In genomic region chr1:36162680-36163079, GRCh38 we compare ENCODE assay signal across 10 cellular contexts. TPM values are rescaled to one million over a fixed set of nuclear protein-coding genes. Genes with fewer than 3 reads are reported as not detected.
DNase-seq lines count a peak whose midpoint lies in the region; ATAC-seq and TF ChIP-seq lines count a peak whose summit lies in the region.
"Had no signal": no experiment of that assay in that cellular context is flagged by ENCODE, and none has a peak within 500 bp of the region (broad histone marks: within the 10 kb centered on the region; RNA-seq: fewer than 3 reads in every experiment).

No MANE protein-coding gene starts in this region.

- no peaks in the 10 kb centered on the region for H3K36me3 ChIP-seq in colonic mucosa
- H3K36me3 ChIP-seq in upper lobe of left lung = peaks cover 0 to 12% (median 5%) of the 10 kb centered on the region in 4 donors

- peaks cover 19% of the 10 kb centered on the region for H3K4me1 ChIP-seq in colonic mucosa
- peaks cover 65 to 93% (median 77%) of the 10 kb centered on the region in 4 donors for H3K4me1 ChIP-seq in upper lobe of left lung
- H3K4me1 ChIP-seq: BE2C had no signal

- H3K4me3 ChIP-seq in colonic mucosa (no peak overlapping the region), upper lobe of left lung (no peak overlapping the region)

- CTCF ChIA-PET in activated naive CD4-positive, alpha-beta T cell treated with anti-CD3 and anti-CD28 coated beads, Interleukin-2, amount 10 ng/mL, durations not matched to agents 7 days and 5 days (lab: Charles Lee) = interaction anchor here (1.0 to 8.2 kb wide), 3 partner anchors 12 to 123 kb away, joined by 4 to 72 read pairs (median 70); partner anchors contain the start of gene TRAPPC3

- DNase-seq in activated naive CD4-positive, alpha-beta T cell treated with anti-CD3 and anti-CD28 coated beads, Interleukin-2, amount 10 ng/mL, durations not matched to agents 7 days and 5 days = no peak
- no peak for DNase-seq in activated naive CD4-positive, alpha-beta T cell (lab: John Stamatoyannopoulos, UW)
- no peak for DNase-seq in colonic mucosa
- no peak for DNase-seq in naive B cell
- no peak for DNase-seq in upper lobe of left lung
- no peak for DNase-seq in inferior parietal cortex (ENCODE audit: extremely low spot score)
- DNase-seq in DMS53 (lab: John Stamatoyannopoulos, UW) = no peak
- DNase-seq: BE2C, GOT3 had no signal

- no peak for TF ChIP-seq EP300 in upper lobe of left lung (IDR thresholded peaks at IDR 0.05)

- peaks cover 61% of the 10 kb centered on the region for H3K36me3 Mint-ChIP-seq in activated naive CD4-positive, alpha-beta T cell treated with anti-CD3 and anti-CD28 coated beads, Interleukin-2, amount 10 ng/mL, durations not matched to agents 7 days and 5 days
- peaks cover 6 to 10% of the 10 kb centered on the region in 2 donors for H3K36me3 Mint-ChIP-seq in naive B cell

- peak overlapping the region in 1 of 2 donors; percentile 29 for H3K9ac ChIP-seq in colonic mucosa (ENCODE audit: low read depth in 2 of 2, low read length in 2 of 2)

- H3K9me3 ChIP-seq in colonic mucosa = no peaks in the 10 kb centered on the region
- no peaks in the 10 kb centered on the region for H3K9me3 ChIP-seq in upper lobe of left lung
- H3K9me3 ChIP-seq: BE2C had no signal

- TF ChIP-seq POLR2A in upper lobe of left lung (IDR thresholded peaks at IDR 0.05) = no peak

- ATAC-seq in naive B cell (ENCODE audit: low read depth in 2 of 2) (no peak), upper lobe of left lung (ENCODE audit: low FRiP score in 2 of 2) (no peak), GM18502 (IDR thresholded peaks at IDR 0.05; ENCODE audit: poor library complexity, unreplicated experiment) (no peak)

- no peaks in the 10 kb centered on the region for H3K9me3 Mint-ChIP-seq in activated naive CD4-positive, alpha-beta T cell treated with anti-CD3 and anti-CD28 coated beads, Interleukin-2, amount 10 ng/mL, durations not matched to agents 7 days and 5 days
- H3K9me3 Mint-ChIP-seq in naive B cell = peaks cover 0 to 4% (median 0%) of the 10 kb centered on the region in 7 donors

- peak overlapping the region; percentile 71 for H3K4me3 Mint-ChIP-seq in activated naive CD4-positive, alpha-beta T cell treated with anti-CD3 and anti-CD28 coated beads, Interleukin-2, amount 10 ng/mL, durations not matched to agents 7 days and 5 days
- peak overlapping the region in 6 of 8 donors; percentile 35 to 91 (median 78) for H3K4me3 Mint-ChIP-seq in naive B cell

- intact Hi-C loops in colonic mucosa (cut with DNase I) = no loop called here

- peak overlapping the region; percentile 47 for H3K27ac ChIP-seq in colonic mucosa
- peak overlapping the region; percentile 86 to 100 (median 100) for H3K27ac ChIP-seq in upper lobe of left lung

- H3K27me3 ChIP-seq in colonic mucosa (no peaks in the 10 kb centered on the region), upper lobe of left lung (no peaks in the 10 kb centered on the region)
- H3K27me3 ChIP-seq: BE2C had no signal

- TF ChIP-seq CTCF in colonic mucosa (IDR thresholded peaks at IDR 0.05) = no peak
- TF ChIP-seq CTCF in upper lobe of left lung (IDR thresholded peaks at IDR 0.05) = no peak

- peaks cover 74% of the 10 kb centered on the region for H3K4me1 Mint-ChIP-seq in activated naive CD4-positive, alpha-beta T cell treated with anti-CD3 and anti-CD28 coated beads, Interleukin-2, amount 10 ng/mL, durations not matched to agents 7 days and 5 days
- H3K4me1 Mint-ChIP-seq in naive B cell = peaks cover 61 to 70% (median 64%) of the 10 kb centered on the region in 3 donors

- H3K27ac Mint-ChIP-seq in activated naive CD4-positive, alpha-beta T cell treated with anti-CD3 and anti-CD28 coated beads, Interleukin-2, amount 10 ng/mL, durations not matched to agents 7 days and 5 days = peak overlapping the region; percentile 91
- peak overlapping the region; percentile 70 to 99 (median 98) for H3K27ac Mint-ChIP-seq in naive B cell

- WGBS in upper lobe of left lung, 2 donors = 55 to 64% methylated on average over 1 of the region's 1 CpG

- no peaks in the 10 kb centered on the region for H3K27me3 Mint-ChIP-seq in activated naive CD4-positive, alpha-beta T cell treated with anti-CD3 and anti-CD28 coated beads, Interleukin-2, amount 10 ng/mL, durations not matched to agents 7 days and 5 days
- no peaks in the 10 kb centered on the region for H3K27me3 Mint-ChIP-seq in naive B cell

RNA-seq across cellular contexts. Expression of gene MAP7D1, which starts 6.7 kb away (rescaled TPM):
- total RNA-seq in colonic mucosa = 10 to 100 TPM; 37.7 to 50.0 TPM
- polyA plus RNA-seq in naive B cell (ENCODE audit: low read depth in 6 of 6) = 10 to 100 TPM in 1 of 6 donors, 1 to 10 TPM in 5; 2.6 to 12.5 (median 5.3) TPM
- 100 to 1,000 TPM; 129 to 290 (median 153) TPM for total RNA-seq in upper lobe of left lung

RNA-seq across cellular contexts. Expression of gene TRAPPC3, which starts 13.4 kb away (rescaled TPM):
- total RNA-seq in colonic mucosa = 10 to 100 TPM; 59.0 to 60.6 TPM
- 100 to 1,000 TPM; 103 to 185 (median 109) TPM for polyA plus RNA-seq in naive B cell (ENCODE audit: low read depth in 6 of 6)
- 100 to 1,000 TPM in 2 of 6 donors, 10 to 100 TPM in 4; 65.8 to 120 (median 75.5) TPM for total RNA-seq in upper lobe of left lung

RNA-seq across cellular contexts. Expression of gene COL8A2, which starts 37.7 kb away (rescaled TPM):
- total RNA-seq in colonic mucosa = 1 to 10 TPM; 1.1 to 2.1 TPM
- polyA plus RNA-seq in naive B cell (ENCODE audit: low read depth in 6 of 6) = under 1 TPM in 3 of 6 donors, not detected in 3; 0.10 to 0.25 (median 0.19) TPM
- total RNA-seq in upper lobe of left lung = 10 to 100 TPM in 3 of 6 donors, 1 to 10 TPM in 3; 2.5 to 20.8 (median 11.4) TPM
